ENCODE assay signal across 8 cellular contexts in the genomic region with DNA sequence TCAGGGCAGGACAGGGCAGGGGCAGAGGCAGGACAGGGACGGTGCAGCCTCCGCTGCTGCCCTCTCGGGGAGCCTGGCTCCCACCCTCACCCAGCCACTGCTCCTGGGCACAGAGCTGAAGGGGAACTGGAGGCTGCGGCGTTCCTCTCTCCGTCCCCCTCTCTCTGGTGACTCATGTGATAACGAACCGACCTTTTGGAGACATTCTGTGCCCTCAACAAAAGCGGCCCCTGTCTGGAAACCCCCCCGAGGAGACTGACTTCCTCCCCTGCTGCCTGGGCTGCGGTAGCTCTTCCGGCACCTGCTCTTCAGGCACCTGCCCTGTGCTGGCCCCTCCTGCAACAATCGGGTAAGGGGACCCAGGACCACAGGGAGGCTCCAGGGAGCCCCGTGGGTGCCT.
A peak's percentile ranks its signal among the peaks of the same experiment; 100 is the strongest.
DNase-seq lines count a peak whose midpoint lies in the region; ATAC-seq and TF ChIP-seq lines count a peak whose summit lies in the region.
"Not testable (repeated sequence)": the region's sequence is repeated elsewhere in the genome, so short reads cannot be mapped to it uniquely, and the experiment has no call there.

No MANE protein-coding gene starts in this region.

- not testable (repeated sequence) for H3K27me3 ChIP-seq in left lung, tibial artery

- H3K9me3 Mint-ChIP-seq in central memory CD8-positive, alpha-beta T cell = not testable (repeated sequence)

- not testable (repeated sequence) for H3K9me3 ChIP-seq in left lung, tibial artery

- H3K36me3 Mint-ChIP-seq in central memory CD8-positive, alpha-beta T cell (ENCODE audit: insufficient read depth) = not testable (repeated sequence)

- not testable (repeated sequence) for H3K4me1 Mint-ChIP-seq in central memory CD8-positive, alpha-beta T cell

- H3K36me3 ChIP-seq in left lung, tibial artery: not testable (repeated sequence)

- DNase-seq in RPMI7951 (ENCODE audit: low read depth) (peak; percentile 43), left lung (peak; percentile 49 to 78), tibial artery (peak; percentile 30 to 65)
- DNase-seq in activated CD8-positive, alpha-beta memory T cell treated with anti-CD3 and anti-CD28 coated beads, Interleukin-2, amount 50 U/mL, for 24 hours (ENCODE audit: extremely low read depth) = peak; percentile 58
- DNase-seq in central memory CD8-positive, alpha-beta T cell (ENCODE audit: low spot score in 2 of 2) = peak; percentile 44 to 79
- peak; percentile 58 to 67 for DNase-seq in stimulated activated CD4-positive, alpha-beta T cell treated with anti-CD3 and anti-CD28 coated beads, Interleukin-1b, Interleukin-23, amount 100 ng/mL, for 4 hours (ENCODE audit: low read depth in 2 of 2)

- intact Hi-C loops in left lung (cut with DNase I); tibial artery (cut with DNase I; ENCODE audit: low total_unique reads): not testable (repeated sequence)

- H3K4me1 ChIP-seq in left lung, tibial artery: not testable (repeated sequence)

- H3K27me3 Mint-ChIP-seq in central memory CD8-positive, alpha-beta T cell = not testable (repeated sequence)

- H3K4me3 Mint-ChIP-seq in central memory CD8-positive, alpha-beta T cell = peak overlapping the region; percentile 77

- not testable (repeated sequence) for H3K4me3 ChIP-seq in left lung, tibial artery

- not testable (repeated sequence) for H3K27ac ChIP-seq in left lung, tibial artery

- not testable (repeated sequence) for TF ChIP-seq CTCF in left lung (IDR thresholded peaks at IDR 0.05); tibial artery (IDR thresholded peaks at IDR 0.05)

- peak overlapping the region; percentile 89 for H3K27ac Mint-ChIP-seq in central memory CD8-positive, alpha-beta T cell (ENCODE audit: low read depth)

- ATAC-seq in GM18499 (IDR thresholded peaks at IDR 0.05; ENCODE audit: insufficient read depth, unreplicated experiment) (peak; percentile 37), HG02870 (IDR thresholded peaks at IDR 0.05; ENCODE audit: unreplicated experiment) (peak; percentile 37), left lung (peak; percentile 56)
- peak; percentile 83 for ATAC-seq in central memory CD8-positive, alpha-beta T cell (replicated peaks; ENCODE audit: extremely low read depth, poor library complexity, severe bottlenecking)
